In genomic region chr2:119305497-119306195, GRCh38 we compare ENCODE assay signal across 1 cellular context.
TF ChIP-seq lines count a peak whose summit lies in the region.

No MANE protein-coding gene starts in this region.

TF ChIP-seq in K562, 482 proteins besides CTCF, POLR2A, EP300 and RAD21 (continued from another document):
- no peak for TF ChIP-seq THRA (IDR thresholded peaks at IDR 0.05)
- TF ChIP-seq ZNF217 (CRISPR knock-in tag; IDR thresholded peaks at IDR 0.05), result no peak
- TF ChIP-seq MEIS2 (IDR thresholded peaks at IDR 0.05; ENCODE audit: partially characterized antibody), result peak; percentile 12
- TF ChIP-seq E2F6 (IDR thresholded peaks at IDR 0.05; ENCODE audit: borderline replicate concordance in 1 of 2, extremely low read depth in 1 of 2, insufficient read depth in 1 of 2, insufficient read length in 1 of 2, low read depth in 1 of 2, low read length in 1 of 2, poor library complexity in 1 of 2, severe bottlenecking in 1 of 2), result no peak
- no peak for TF ChIP-seq MYC (IDR thresholded peaks at IDR 0.05; ENCODE audit: low read depth, low read length)
- TF ChIP-seq MYC (CRISPR knock-in tag; IDR thresholded peaks at IDR 0.05; ENCODE audit: borderline replicate concordance, low read depth), result no peak
- TF ChIP-seq CHD4 (IDR thresholded peaks at IDR 0.05; ENCODE audit: insufficient read depth, insufficient replicate concordance, low read depth, low read length, poor library complexity, severe bottlenecking), result no peak
- no peak for TF ChIP-seq ZNF609 (CRISPR knock-in tag; IDR thresholded peaks at IDR 0.05; ENCODE audit: borderline replicate concordance)
